11 cellular contexts compared by ENCODE assay signal in the genomic region with DNA sequence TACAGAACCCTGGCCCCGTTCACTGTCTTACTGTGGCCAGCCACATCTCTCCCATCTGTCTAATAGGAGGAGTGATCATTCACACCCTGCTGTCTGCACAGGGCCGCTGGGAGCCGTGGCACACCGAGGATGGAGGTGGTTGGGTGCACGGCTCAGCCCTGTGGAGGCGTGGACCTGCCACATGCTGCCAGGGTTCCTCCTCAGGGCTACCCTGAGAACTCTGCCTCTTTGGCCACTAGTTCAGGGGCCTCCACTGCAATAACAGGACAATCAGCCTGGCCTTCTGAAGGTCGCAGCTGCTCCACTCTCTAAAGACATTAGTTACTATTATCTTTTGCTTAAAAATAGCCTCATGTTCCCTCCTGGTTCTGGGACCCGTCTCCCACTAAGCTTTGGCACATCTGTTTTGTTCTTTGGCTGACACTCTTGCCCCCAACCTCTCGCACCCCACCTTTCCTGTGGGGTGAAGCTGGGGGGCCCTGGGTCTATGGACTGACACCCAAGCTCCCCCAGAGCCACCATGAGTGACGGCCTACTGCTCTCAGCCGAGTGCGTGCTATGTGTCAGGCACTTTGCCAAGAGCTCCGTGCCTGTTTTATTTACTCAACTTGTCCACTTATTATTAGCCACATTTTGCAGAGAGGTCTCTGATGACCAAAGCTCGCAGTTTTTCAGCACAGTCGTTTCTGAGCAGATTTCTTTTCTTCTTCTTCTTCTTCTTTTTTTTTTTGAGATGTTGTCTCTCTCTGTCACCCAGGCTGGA.
DNase-seq lines count a peak whose midpoint lies in the region; ATAC-seq and TF ChIP-seq lines count a peak whose summit lies in the region.
"Had no signal": no experiment of that assay in that cellular context is flagged by ENCODE, and none has a peak within 500 bp of the region (broad histone marks: within the 10 kb centered on the region; RNA-seq: fewer than 3 reads in every experiment).

No MANE protein-coding gene starts in this region.

- H3K9ac ChIP-seq in SK-N-SH: no peak overlapping the region

- H3K9me2 ChIP-seq in SK-N-SH: no peaks in the 10 kb centered on the region

- H4K20me1 ChIP-seq in SK-N-SH (ENCODE audit: insufficient read depth): no peaks in the 10 kb centered on the region

- 74% methylated on average over 10 of the region's 15 CpGs for WGBS in SK-N-SH (ENCODE audit: low lambda C conversion rate)
- 44% methylated on average over 14 of the region's 15 CpGs for WGBS in esophagus muscularis mucosa

- ATAC-seq in SK-N-SH treated with all-trans-retinoic acid at 6 μM for 48 hours (no peak), GM21515 (IDR thresholded peaks at IDR 0.05; ENCODE audit: unreplicated experiment) (no peak), GM18907 (IDR thresholded peaks at IDR 0.05; ENCODE audit: unreplicated experiment) (no peak)

- intact Hi-C loops in esophagus muscularis mucosa (cut with DNase I): no loop called here

- H3K4me1 ChIP-seq in SK-N-SH (ENCODE audit: control insufficient read depth in 1 of 2, insufficient read depth in 2 of 2, low read depth in 1 of 2, low read length in 1 of 2) (peaks cover 0 to 41% of the 10 kb centered on the region in 2 experiments; a peak in 1 of 4 replicates), esophagus muscularis mucosa (peaks cover 20 to 73% (median 58%) of the 10 kb centered on the region in 4 donors)
- H3K4me1 ChIP-seq: breast epithelium had no signal

- H3K9me3 ChIP-seq in SK-N-SH (no peaks in the 10 kb centered on the region), esophagus muscularis mucosa (no peaks in the 10 kb centered on the region)
- H3K9me3 ChIP-seq: breast epithelium had no signal

- H3K36me3 ChIP-seq in SK-N-SH (replicated peaks in 1 of 2; ENCODE audit: control insufficient read depth in 1 of 2, insufficient read depth in 2 of 2, low read length in 1 of 2) (peaks cover 6 to 16% of the 10 kb centered on the region in 2 experiments), esophagus muscularis mucosa (peaks cover 0 to 42% (median 25%) of the 10 kb centered on the region in 4 donors)
- H3K36me3 ChIP-seq: breast epithelium had no signal

- no peaks in the 10 kb centered on the region for H3F3A ChIP-seq in SK-N-SH (replicated peaks; ENCODE audit: insufficient read depth)

- H3K27me3 ChIP-seq in SK-N-SH (ENCODE audit: insufficient read depth): no peaks in the 10 kb centered on the region
- H3K27me3 ChIP-seq in esophagus muscularis mucosa: no peaks in the 10 kb centered on the region
- H3K27me3 ChIP-seq: breast epithelium had no signal

- peak overlapping the region in 1 of 2 experiments; percentile 43; a peak in 1 of 4 replicates for H3K27ac ChIP-seq in SK-N-SH (ENCODE audit: low read depth in 2 of 2, low read length in 1 of 2)
- peak overlapping the region; percentile 76 to 82 (median 78) for H3K27ac ChIP-seq in esophagus muscularis mucosa (replicated peaks in 1 of 4)

- TF ChIP-seq EP300 in SK-N-SH (IDR thresholded peaks at IDR 0.05; ENCODE audit: borderline replicate concordance in 1 of 2, low read depth in 1 of 2, low read length in 1 of 2): no peak
- TF ChIP-seq EP300 in esophagus muscularis mucosa (IDR thresholded peaks at IDR 0.05): no peak

- TF ChIP-seq CTCF in SK-N-SH (IDR thresholded peaks at IDR 0.05): no peak
- no peak for TF ChIP-seq CTCF in esophagus muscularis mucosa (IDR thresholded peaks at IDR 0.05)

- no peak for TF ChIP-seq POLR2A in esophagus muscularis mucosa (IDR thresholded peaks at IDR 0.05; ENCODE audit: low read depth)

- no peak overlapping the region for H3K4me2 ChIP-seq in SK-N-SH

- H3K4me3 ChIP-seq in SK-N-SH (ENCODE audit: low read depth in 2 of 2, low read length in 1 of 2): no peak overlapping the region
- H3K4me3 ChIP-seq in esophagus muscularis mucosa: no peak overlapping the region
- H3K4me3 ChIP-seq: breast epithelium had no signal

- no peaks in the 10 kb centered on the region for H3K79me2 ChIP-seq in SK-N-SH (ENCODE audit: insufficient read depth)

- POLR2A ChIA-PET in SK-N-SH (lab: Yijun Ruan, JAX): interaction anchor here (0.6 to 1.4 kb wide), 3 partner anchors 65 to 111 kb away, joined by 3 to 5 read pairs (median 4); no protein-coding TSS in a partner anchor

- peak; percentile 15; the same call in 1 of the 2 replicates for TF ChIP-seq RAD21 in SK-N-SH (IDR thresholded peaks at IDR 0.05; ENCODE audit: low read length)

- DNase-seq in SK-N-SH (no peak), esophagus muscularis mucosa (ENCODE audit: extremely low spot score) (no peak), midbrain (lab: John Stamatoyannopoulos, UW) (peak; percentile 21), CD1c-positive myeloid dendritic cell (ENCODE audit: extremely low spot score) (no peak), NCI-H2107 (lab: John Stamatoyannopoulos, UW) (no peak)
- DNase-seq: activated T-cell treated with anti-CD3 and anti-CD28 coated beads, Interleukin-2, amount 50 U/mL, for 24 hours; NCI-H187 treated with DMSO at 0.1 percent for 48 hours had no signal

- no peak overlapping the region for H2AFZ ChIP-seq in SK-N-SH (ENCODE audit: low read depth)

- CTCF ChIA-PET in SK-N-SH (lab: Yijun Ruan, JAX): interaction anchor here (0.8 to 38.1 kb wide), 30 partner anchors 8 to 975 kb away, joined by 3 to 707 read pairs (median 7); a partner anchor contains a TSS

TF ChIP-seq in SK-N-SH, 30 proteins besides CTCF, POLR2A, EP300 and RAD21 (continues in another document):
- TF ChIP-seq, protein P1, sequence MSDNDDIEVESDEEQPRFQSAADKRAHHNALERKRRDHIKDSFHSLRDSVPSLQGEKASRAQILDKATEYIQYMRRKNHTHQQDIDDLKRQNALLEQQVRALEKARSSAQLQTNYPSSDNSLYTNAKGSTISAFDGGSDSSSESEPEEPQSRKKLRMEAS (IDR thresholded peaks at IDR 0.05; ENCODE audit: low read depth): no peak
- TF ChIP-seq NFIC (IDR thresholded peaks at IDR 0.05; ENCODE audit: borderline replicate concordance) (no peak), TCF12 (IDR thresholded peaks at IDR 0.05) (no peak), NRF1 (IDR thresholded peaks at IDR 0.05; ENCODE audit: low read depth, low read length) (no peak)
- TF ChIP-seq, protein P2, sequence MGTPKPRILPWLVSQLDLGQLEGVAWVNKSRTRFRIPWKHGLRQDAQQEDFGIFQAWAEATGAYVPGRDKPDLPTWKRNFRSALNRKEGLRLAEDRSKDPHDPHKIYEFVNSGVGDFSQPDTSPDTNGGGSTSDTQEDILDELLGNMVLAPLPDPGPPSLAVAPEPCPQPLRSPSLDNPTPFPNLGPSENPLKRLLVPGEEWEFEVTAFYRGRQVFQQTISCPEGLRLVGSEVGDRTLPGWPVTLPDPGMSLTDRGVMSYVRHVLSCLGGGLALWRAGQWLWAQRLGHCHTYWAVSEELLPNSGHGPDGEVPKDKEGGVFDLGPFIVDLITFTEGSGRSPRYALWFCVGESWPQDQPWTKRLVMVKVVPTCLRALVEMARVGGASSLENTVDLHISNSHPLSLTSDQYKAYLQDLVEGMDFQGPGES (IDR thresholded peaks at IDR 0.05; ENCODE audit: low read depth, low read length): no peak
- TF ChIP-seq, protein P3, sequence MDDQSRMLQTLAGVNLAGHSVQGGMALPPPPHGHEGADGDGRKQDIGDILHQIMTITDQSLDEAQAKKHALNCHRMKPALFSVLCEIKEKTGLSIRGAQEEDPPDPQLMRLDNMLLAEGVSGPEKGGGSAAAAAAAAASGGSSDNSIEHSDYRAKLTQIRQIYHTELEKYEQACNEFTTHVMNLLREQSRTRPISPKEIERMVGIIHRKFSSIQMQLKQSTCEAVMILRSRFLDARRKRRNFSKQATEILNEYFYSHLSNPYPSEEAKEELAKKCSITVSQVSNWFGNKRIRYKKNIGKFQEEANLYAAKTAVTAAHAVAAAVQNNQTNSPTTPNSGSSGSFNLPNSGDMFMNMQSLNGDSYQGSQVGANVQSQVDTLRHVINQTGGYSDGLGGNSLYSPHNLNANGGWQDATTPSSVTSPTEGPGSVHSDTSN (IDR thresholded peaks at IDR 0.05): no peak

TF ChIP-seq in SK-N-SH treated with all-trans-retinoic acid at 6 μM for 48 hours, 23 proteins besides CTCF, POLR2A, EP300 and RAD21:
- no peak for TF ChIP-seq CSDC2 (CRISPR knock-in tag; IDR thresholded peaks at IDR 0.05)
- no peak for TF ChIP-seq ZNF70 (CRISPR knock-in tag; IDR thresholded peaks at IDR 0.05)
- TF ChIP-seq GLIS3 (CRISPR knock-in tag; IDR thresholded peaks at IDR 0.05): no peak
- TF ChIP-seq ISL1 (CRISPR knock-in tag; IDR thresholded peaks at IDR 0.05): no peak
- no peak for TF ChIP-seq ARNTL (CRISPR knock-in tag; IDR thresholded peaks at IDR 0.05; ENCODE audit: borderline replicate concordance, low read depth)
- TF ChIP-seq ESRRG (CRISPR knock-in tag; IDR thresholded peaks at IDR 0.05): no peak
- TF ChIP-seq, protein P4, sequence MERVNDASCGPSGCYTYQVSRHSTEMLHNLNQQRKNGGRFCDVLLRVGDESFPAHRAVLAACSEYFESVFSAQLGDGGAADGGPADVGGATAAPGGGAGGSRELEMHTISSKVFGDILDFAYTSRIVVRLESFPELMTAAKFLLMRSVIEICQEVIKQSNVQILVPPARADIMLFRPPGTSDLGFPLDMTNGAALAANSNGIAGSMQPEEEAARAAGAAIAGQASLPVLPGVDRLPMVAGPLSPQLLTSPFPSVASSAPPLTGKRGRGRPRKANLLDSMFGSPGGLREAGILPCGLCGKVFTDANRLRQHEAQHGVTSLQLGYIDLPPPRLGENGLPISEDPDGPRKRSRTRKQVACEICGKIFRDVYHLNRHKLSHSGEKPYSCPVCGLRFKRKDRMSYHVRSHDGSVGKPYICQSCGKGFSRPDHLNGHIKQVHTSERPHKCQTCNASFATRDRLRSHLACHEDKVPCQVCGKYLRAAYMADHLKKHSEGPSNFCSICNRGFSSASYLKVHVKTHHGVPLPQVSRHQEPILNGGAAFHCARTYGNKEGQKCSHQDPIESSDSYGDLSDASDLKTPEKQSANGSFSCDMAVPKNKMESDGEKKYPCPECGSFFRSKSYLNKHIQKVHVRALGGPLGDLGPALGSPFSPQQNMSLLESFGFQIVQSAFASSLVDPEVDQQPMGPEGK (CRISPR knock-in tag; IDR thresholded peaks at IDR 0.05; ENCODE audit: borderline replicate concordance): no peak
TF ChIP-seq in SK-N-SH treated with all-trans-retinoic acid at 6 μM for 48 hours: peak in this region for 0.
